8 cellular contexts compared by ENCODE assay signal in the genomic region with DNA sequence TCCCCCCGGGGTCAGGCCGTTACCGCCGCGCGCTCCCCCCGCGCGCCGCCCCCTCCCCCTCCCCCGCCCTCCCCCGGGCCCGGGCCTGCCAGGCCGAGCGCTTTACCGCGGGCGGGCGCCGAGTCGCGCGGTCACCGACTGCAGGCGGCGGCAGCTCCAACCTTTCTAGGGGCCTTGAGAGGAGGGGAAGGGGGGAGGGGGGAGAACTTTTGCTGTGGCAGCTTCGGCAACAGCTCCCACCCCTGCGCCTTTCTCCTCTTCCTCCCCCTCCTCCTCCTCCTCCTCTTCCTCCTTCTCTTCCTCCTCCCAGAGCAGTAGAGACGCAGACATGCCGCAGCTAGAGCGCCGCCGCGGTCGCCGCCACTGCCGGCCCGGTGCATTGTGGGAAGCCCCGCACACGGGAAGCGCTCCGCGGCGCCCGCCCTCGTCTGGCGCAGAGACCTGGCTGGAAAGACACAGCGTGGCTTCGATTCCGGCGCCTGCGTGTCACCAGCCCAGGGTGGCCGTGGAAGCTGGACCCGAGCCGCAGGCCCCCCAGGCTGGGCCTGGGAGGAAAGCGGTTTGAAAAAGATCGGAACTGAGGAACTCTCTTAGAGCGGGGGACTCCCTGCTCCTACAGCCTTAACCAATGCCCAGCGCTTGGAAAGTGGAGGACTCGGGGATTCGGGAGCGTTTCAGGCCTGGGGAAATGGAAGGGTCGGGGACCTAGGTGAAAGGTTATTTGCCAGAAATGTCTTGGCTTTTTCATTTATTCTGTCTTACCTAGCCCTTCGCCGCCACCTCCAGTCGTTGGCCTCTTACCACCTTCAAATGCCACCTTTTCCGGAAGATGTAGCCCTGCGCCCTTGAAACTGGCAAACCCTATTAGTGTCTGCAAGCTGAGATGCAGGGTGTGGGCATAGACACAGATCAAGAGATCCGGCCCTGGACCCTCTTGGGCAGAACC. TPM values are rescaled to one million over a fixed set of nuclear protein-coding genes. Genes with fewer than 3 reads are reported as not detected.
DNase-seq lines count a peak whose midpoint lies in the region; ATAC-seq and TF ChIP-seq lines count a peak whose summit lies in the region.

A gene with protein sequence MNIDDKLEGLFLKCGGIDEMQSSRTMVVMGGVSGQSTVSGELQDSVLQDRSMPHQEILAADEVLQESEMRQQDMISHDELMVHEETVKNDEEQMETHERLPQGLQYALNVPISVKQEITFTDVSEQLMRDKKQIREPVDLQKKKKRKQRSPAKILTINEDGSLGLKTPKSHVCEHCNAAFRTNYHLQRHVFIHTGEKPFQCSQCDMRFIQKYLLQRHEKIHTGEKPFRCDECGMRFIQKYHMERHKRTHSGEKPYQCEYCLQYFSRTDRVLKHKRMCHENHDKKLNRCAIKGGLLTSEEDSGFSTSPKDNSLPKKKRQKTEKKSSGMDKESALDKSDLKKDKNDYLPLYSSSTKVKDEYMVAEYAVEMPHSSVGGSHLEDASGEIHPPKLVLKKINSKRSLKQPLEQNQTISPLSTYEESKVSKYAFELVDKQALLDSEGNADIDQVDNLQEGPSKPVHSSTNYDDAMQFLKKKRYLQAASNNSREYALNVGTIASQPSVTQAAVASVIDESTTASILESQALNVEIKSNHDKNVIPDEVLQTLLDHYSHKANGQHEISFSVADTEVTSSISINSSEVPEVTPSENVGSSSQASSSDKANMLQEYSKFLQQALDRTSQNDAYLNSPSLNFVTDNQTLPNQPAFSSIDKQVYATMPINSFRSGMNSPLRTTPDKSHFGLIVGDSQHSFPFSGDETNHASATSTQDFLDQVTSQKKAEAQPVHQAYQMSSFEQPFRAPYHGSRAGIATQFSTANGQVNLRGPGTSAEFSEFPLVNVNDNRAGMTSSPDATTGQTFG (minus strand): TSS at position 330 of the 946 bp plus-strand sequence. CDS start 61,685 bp downstream, outside the sequence.

- intact Hi-C loops in Right ventricle myocardium inferior (cut with DNase I): loop anchor here (5.0 to 10.0 kb wide), 2 partner anchors 88 to 380 kb away; no protein-coding TSS in a partner anchor
- intact Hi-C loops in ovary (cut with DNase I): loop anchor here in 1 of 4 donors (10.0 kb wide), 2 partner anchors 380 to 1340 kb away; a partner anchor contains a TSS

- peaks cover 45% of the 10 kb centered on the region for H3K79me2 ChIP-seq in SU-DHL-6 (ENCODE audit: insufficient read depth, low read length)

- H4K20me1 ChIP-seq in SU-DHL-6 (ENCODE audit: low read depth, low read length): peaks cover 9% of the 10 kb centered on the region; the same call in 1 of the 2 replicates

- H3K4me1 ChIP-seq in ovary (ENCODE audit: insufficient read depth): peaks cover 6% of the 10 kb centered on the region
- H3K4me1 ChIP-seq in thymus (ENCODE audit: control insufficient read depth, insufficient read depth, low read length): peaks cover 14% of the 10 kb centered on the region

- ATAC-seq in HG02610 (IDR thresholded peaks at IDR 0.05; ENCODE audit: unreplicated experiment) (peak; percentile 71), Right ventricle myocardium inferior (peak; percentile 100)
- peak; percentile 89 for ATAC-seq in activated naive CD8-positive, alpha-beta T cell treated with anti-CD3 and anti-CD28 coated beads, Interleukin-2, amount 10 ng/mL, durations not matched to agents 7 days and 5 days (ENCODE audit: low read depth)

- H3K9me3 ChIP-seq in SU-DHL-6 (ENCODE audit: insufficient read depth, low read length): no peaks in the 10 kb centered on the region
- H3K9me3 ChIP-seq in ovary: no peaks in the 10 kb centered on the region
- H3K9me3 ChIP-seq in thymus (ENCODE audit: control insufficient read depth): no peaks in the 10 kb centered on the region

- no peaks in the 10 kb centered on the region for H3F3A ChIP-seq in SU-DHL-6 (ENCODE audit: insufficient read depth)

- 0 to 1% (median 1%) methylated on average over 48 to 68 of the region's 69 CpGs for WGBS in ovary, 3 donors
- under 1% methylated on average over 69 of the region's 69 CpGs for WGBS in thymus

- POLR2A ChIA-PET in GM10248 (lab: Yijun Ruan, JAX): interaction anchor here (0.6 to 1.0 kb wide), 2 partner anchors 328 to 468 kb away, joined by 3 to 4 read pairs; no protein-coding TSS in a partner anchor
- POLR2A ChIA-PET in activated naive CD8-positive, alpha-beta T cell treated with anti-CD3 and anti-CD28 coated beads, Interleukin-2, amount 10 ng/mL, durations not matched to agents 7 days and 5 days (lab: Charles Lee): interaction anchor here (0.5 to 2.4 kb wide), 11 partner anchors 9 to 220 kb away, joined by 3 to 13 read pairs (median 4); a partner anchor contains a TSS

- TF ChIP-seq CTCF in GM10248 (IDR thresholded peaks at IDR 0.05; ENCODE audit: control extremely low read depth, extremely low read depth, low read depth, missing control alignments) (no peak), SU-DHL-6 (IDR thresholded peaks at IDR 0.05; ENCODE audit: insufficient read depth, low read length, poor library complexity, severe bottlenecking) (no peak), ovary (IDR thresholded peaks at IDR 0.05) (no peak)

- H3K4me2 ChIP-seq in SU-DHL-6 (ENCODE audit: low read depth, low read length, poor library complexity, severe bottlenecking): peak within 1 kb of the TSS; percentile 72

- TF ChIP-seq EP300 in ovary (IDR thresholded peaks at IDR 0.05): no peak

- no peaks in the 10 kb centered on the region for H3K27me3 ChIP-seq in SU-DHL-6 (ENCODE audit: low read length)
- H3K27me3 ChIP-seq in ovary: no peaks in the 10 kb centered on the region
- H3K27me3 ChIP-seq in thymus (ENCODE audit: control insufficient read depth, insufficient read depth): no peaks in the 10 kb centered on the region

- peak; percentile 71 for TF ChIP-seq POLR2A in ovary (IDR thresholded peaks at IDR 0.05)

- no peaks in the 10 kb centered on the region for H3K9me2 ChIP-seq in SU-DHL-6 (replicated peaks; ENCODE audit: insufficient read depth, low read length)

- H3K36me3 Mint-ChIP-seq in activated naive CD8-positive, alpha-beta T cell treated with anti-CD3 and anti-CD28 coated beads, Interleukin-2, amount 10 ng/mL, durations not matched to agents 7 days and 5 days: peaks cover 21% of the 10 kb centered on the region

- H3K27ac ChIP-seq in SU-DHL-6 (ENCODE audit: low read depth, low read length) (peak within 1 kb of the TSS; percentile 33), ovary (peak within 1 kb of the TSS; percentile 45 to 85), thymus (ENCODE audit: low read depth) (peak within 1 kb of the TSS; percentile 96)

- CTCF ChIA-PET in GM10248 (lab: Yijun Ruan, JAX): interaction anchor here (0.9 to 2.4 kb wide), 5 partner anchors 10 to 24 kb away, joined by 3 to 7 read pairs (median 4); no protein-coding TSS in a partner anchor

- no peaks in the 10 kb centered on the region for H3K27me3 Mint-ChIP-seq in activated naive CD8-positive, alpha-beta T cell treated with anti-CD3 and anti-CD28 coated beads, Interleukin-2, amount 10 ng/mL, durations not matched to agents 7 days and 5 days

- H2AFZ ChIP-seq in SU-DHL-6 (ENCODE audit: low read depth, low read length, severe bottlenecking): peak within 1 kb of the TSS; percentile 87

- H3K4me1 Mint-ChIP-seq in activated naive CD8-positive, alpha-beta T cell treated with anti-CD3 and anti-CD28 coated beads, Interleukin-2, amount 10 ng/mL, durations not matched to agents 7 days and 5 days: peaks cover 29% of the 10 kb centered on the region

- H3K27ac Mint-ChIP-seq in activated naive CD8-positive, alpha-beta T cell treated with anti-CD3 and anti-CD28 coated beads, Interleukin-2, amount 10 ng/mL, durations not matched to agents 7 days and 5 days: peak within 1 kb of the TSS; percentile 97

- H3K4me3 ChIP-seq in SU-DHL-6 (ENCODE audit: insufficient read depth, low read length, poor library complexity, severe bottlenecking) (peak within 1 kb of the TSS; percentile 97), ovary (peak within 1 kb of the TSS; percentile 55), thymus (ENCODE audit: low read length) (peak within 1 kb of the TSS; percentile 91)

- H3K9me3 Mint-ChIP-seq in activated naive CD8-positive, alpha-beta T cell treated with anti-CD3 and anti-CD28 coated beads, Interleukin-2, amount 10 ng/mL, durations not matched to agents 7 days and 5 days: no peaks in the 10 kb centered on the region

- H3K9ac ChIP-seq in SU-DHL-6 (ENCODE audit: low read length): peak within 1 kb of the TSS; percentile 82

- DNase-seq in GM10248 (ENCODE audit: extremely low spot score) (peak; percentile 90), NCI-H1105 treated with DMSO at 0.1 percent for 48 hours (lab: John Stamatoyannopoulos, UW) (peak; percentile 87), Right ventricle myocardium inferior (ENCODE audit: missing footprints) (peak; percentile 98), ovary (peak; percentile 85 to 93 (median 90))
- DNase-seq in activated naive CD8-positive, alpha-beta T cell treated with anti-CD3 and anti-CD28 coated beads, Interleukin-2, amount 10 ng/mL, durations not matched to agents 7 days and 5 days: peak; percentile 93

- no peaks in the 10 kb centered on the region; the same call in 1 of the 2 replicates for H3K36me3 ChIP-seq in SU-DHL-6 (ENCODE audit: low read length)
- H3K36me3 ChIP-seq in ovary: no peaks in the 10 kb centered on the region
- no peaks in the 10 kb centered on the region for H3K36me3 ChIP-seq in thymus (ENCODE audit: control insufficient read depth, insufficient read depth)

- H3K4me3 Mint-ChIP-seq in activated naive CD8-positive, alpha-beta T cell treated with anti-CD3 and anti-CD28 coated beads, Interleukin-2, amount 10 ng/mL, durations not matched to agents 7 days and 5 days: peak within 1 kb of the TSS; percentile 96

RNA-seq across cellular contexts. Expression of the gene that starts here (rescaled TPM):
- 10 to 100 TPM; 50.3 to 55.4 TPM for total RNA-seq in activated naive CD8-positive, alpha-beta T cell treated with anti-CD3 and anti-CD28 coated beads, Interleukin-2, amount 10 ng/mL, durations not matched to agents 7 days and 5 days
- total RNA-seq in Right ventricle myocardium inferior (43.7 TPM), ovary (10 to 100 TPM; 22.2 to 98.8 (median 67.4) TPM)
- polyA plus RNA-seq in ovary (10 to 100 TPM in 1 of 2 donors, 1 to 10 TPM in 1; 9.1 to 19.1 TPM), thymus (7.6 TPM)

Comparison
In these comparisons a context has a peak if more than half of its experiments do, and no peak if none do; other contexts are left out.
1. Peak in every context shown above with its lines: DNase-seq, ATAC-seq, H3K4me3 ChIP-seq and H3K27ac ChIP-seq.
2. H3K27ac ChIP-seq: peak in every context shown above with its lines; median percentile 96 in thymus; 65 in ovary; 33 in SU-DHL-6.